8 cellular contexts compared by ENCODE assay signal in the genomic region with DNA sequence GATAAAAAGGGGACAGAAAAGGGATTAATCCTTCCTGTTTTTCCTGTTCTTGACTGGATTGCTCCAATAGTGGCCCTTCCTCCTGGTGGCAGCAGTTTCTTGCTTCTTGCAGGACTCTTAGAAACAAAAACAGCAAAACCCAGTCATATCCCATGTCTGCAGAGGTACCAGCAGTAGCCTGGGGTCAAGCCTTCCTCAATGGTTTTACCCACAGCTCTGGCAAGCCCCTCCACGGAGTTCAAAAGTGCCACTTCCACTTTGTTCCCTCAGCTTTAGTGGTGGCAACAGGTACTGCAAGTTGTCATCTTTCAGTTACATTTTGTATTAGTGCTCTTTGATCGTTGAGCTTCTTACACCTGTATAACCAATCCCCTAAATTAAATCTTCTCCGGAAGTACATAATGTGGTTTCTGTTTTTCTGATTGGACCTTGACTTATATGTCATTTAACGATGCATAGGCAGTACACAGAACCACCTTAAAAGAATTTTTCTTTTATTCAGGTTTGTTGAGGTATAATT. TPM values are rescaled to one million over a fixed set of nuclear protein-coding genes. Genes with fewer than 3 reads are reported as not detected.
DNase-seq lines count a peak whose midpoint lies in the region; ATAC-seq and TF ChIP-seq lines count a peak whose summit lies in the region.

No MANE protein-coding gene starts in this region.

- H3K4me3 ChIP-seq in fibroblast of lung (replicated peaks in 1 of 4; ENCODE audit: control extremely low read depth in 1 of 4, insufficient read depth in 1 of 4, low read depth in 3 of 4, low read length in 4 of 4), result no peak overlapping the region

- H3K27me3 ChIP-seq in fibroblast of lung (ENCODE audit: control insufficient read depth, insufficient read depth, low read length), result no peaks in the 10 kb centered on the region

- POLR2A ChIA-PET in GM10248 (lab: Yijun Ruan, JAX), result no interaction called here

- H3K9me3 ChIP-seq in fibroblast of lung (ENCODE audit: control insufficient read depth, insufficient read depth, low read depth, low read length), result no peaks in the 10 kb centered on the region

- H3K36me3 ChIP-seq in fibroblast of lung (ENCODE audit: control insufficient read depth, insufficient read depth, low read length), result no peaks in the 10 kb centered on the region

- no peaks in the 10 kb centered on the region for H4K20me1 ChIP-seq in fibroblast of lung (ENCODE audit: control insufficient read depth, extremely low read depth, insufficient read depth, low read length)

- peak; percentile 79 for ATAC-seq in HG03103 (IDR thresholded peaks at IDR 0.05; ENCODE audit: low read depth, unreplicated experiment)
- ATAC-seq in SK-N-SH treated with all-trans-retinoic acid at 6 μM for 48 hours, result peak; percentile 85
- no peak for ATAC-seq in HG03457 (IDR thresholded peaks at IDR 0.05; ENCODE audit: unreplicated experiment)
- ATAC-seq in HG02763 (IDR thresholded peaks at IDR 0.05; ENCODE audit: unreplicated experiment), result no peak

- H3K79me2 ChIP-seq in fibroblast of lung (ENCODE audit: control insufficient read depth, insufficient read depth, low read length), result no peaks in the 10 kb centered on the region

- peak overlapping the region; percentile 82 for H2AFZ ChIP-seq in fibroblast of lung (ENCODE audit: low read length)

- TF ChIP-seq CTCF in AG09319 (IDR thresholded peaks at IDR 0.05; ENCODE audit: low read depth, low read length), result peak; percentile 39
- TF ChIP-seq CTCF in GM10248 (IDR thresholded peaks at IDR 0.05; ENCODE audit: control extremely low read depth, extremely low read depth, low read depth, missing control alignments), result peak; percentile 17
- TF ChIP-seq CTCF in fibroblast of lung (conservative IDR thresholded peaks at IDR 0.05 in 1 of 2, IDR thresholded peaks at IDR 0.05 in 1 of 2; ENCODE audit: low read depth in 1 of 2, low read length in 2 of 2), result peak; percentile 47 to 60

- peak overlapping the region; percentile 37 for H3K4me2 ChIP-seq in fibroblast of lung (ENCODE audit: extremely low read depth, insufficient read depth, low read length)

- CTCF ChIA-PET in GM10248 (lab: Yijun Ruan, JAX), result interaction anchor here (0.6 to 5.0 kb wide), 34 partner anchors 8 to 739 kb away, joined by 3 to 34 read pairs (median 3); a partner anchor contains a TSS

- H3K27ac ChIP-seq in fibroblast of lung (ENCODE audit: insufficient read depth, low read length), result no peak overlapping the region

- DNase-seq in AG09319 (ENCODE audit: extremely low read depth, low read depth) (no peak), GM10248 (ENCODE audit: extremely low spot score) (peak; percentile 41), fibroblast of lung (ENCODE audit: low read depth in 2 of 2) (peak in 1 of 2 donors; percentile 4)
- DNase-seq in stimulated activated CD8-positive, alpha-beta memory T cell treated with anti-CD3 and anti-CD28 coated beads, Interleukin-12 subunit alpha, Interleukin-12 subunit beta, amount 100 ng/mL, for 1 hour (ENCODE audit: low read depth), result peak; percentile 9

- no peaks in the 10 kb centered on the region for H3K4me1 ChIP-seq in fibroblast of lung (ENCODE audit: control insufficient read depth, extremely low read depth, insufficient read depth, low read length)

- no peak overlapping the region for H3K9ac ChIP-seq in fibroblast of lung (ENCODE audit: insufficient read depth, low read length)

TF ChIP-seq in SK-N-SH treated with all-trans-retinoic acid at 6 μM for 48 hours, 23 proteins besides CTCF, POLR2A, EP300 and RAD21:
- TF ChIP-seq TCF4 (CRISPR knock-in tag; IDR thresholded peaks at IDR 0.05; ENCODE audit: borderline replicate concordance), result no peak
- TF ChIP-seq, protein P1, sequence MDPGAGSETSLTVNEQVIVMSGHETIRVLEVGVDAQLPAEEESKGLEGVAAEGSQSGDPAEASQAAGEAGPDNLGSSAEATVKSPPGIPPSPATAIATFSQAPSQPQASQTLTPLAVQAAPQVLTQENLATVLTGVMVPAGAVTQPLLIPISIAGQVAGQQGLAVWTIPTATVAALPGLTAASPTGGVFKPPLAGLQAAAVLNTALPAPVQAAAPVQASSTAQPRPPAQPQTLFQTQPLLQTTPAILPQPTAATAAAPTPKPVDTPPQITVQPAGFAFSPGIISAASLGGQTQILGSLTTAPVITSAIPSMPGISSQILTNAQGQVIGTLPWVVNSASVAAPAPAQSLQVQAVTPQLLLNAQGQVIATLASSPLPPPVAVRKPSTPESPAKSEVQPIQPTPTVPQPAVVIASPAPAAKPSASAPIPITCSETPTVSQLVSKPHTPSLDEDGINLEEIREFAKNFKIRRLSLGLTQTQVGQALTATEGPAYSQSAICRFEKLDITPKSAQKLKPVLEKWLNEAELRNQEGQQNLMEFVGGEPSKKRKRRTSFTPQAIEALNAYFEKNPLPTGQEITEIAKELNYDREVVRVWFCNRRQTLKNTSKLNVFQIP (CRISPR knock-in tag; IDR thresholded peaks at IDR 0.05; ENCODE audit: borderline replicate concordance, low read depth), result no peak
- TF ChIP-seq, protein P2, sequence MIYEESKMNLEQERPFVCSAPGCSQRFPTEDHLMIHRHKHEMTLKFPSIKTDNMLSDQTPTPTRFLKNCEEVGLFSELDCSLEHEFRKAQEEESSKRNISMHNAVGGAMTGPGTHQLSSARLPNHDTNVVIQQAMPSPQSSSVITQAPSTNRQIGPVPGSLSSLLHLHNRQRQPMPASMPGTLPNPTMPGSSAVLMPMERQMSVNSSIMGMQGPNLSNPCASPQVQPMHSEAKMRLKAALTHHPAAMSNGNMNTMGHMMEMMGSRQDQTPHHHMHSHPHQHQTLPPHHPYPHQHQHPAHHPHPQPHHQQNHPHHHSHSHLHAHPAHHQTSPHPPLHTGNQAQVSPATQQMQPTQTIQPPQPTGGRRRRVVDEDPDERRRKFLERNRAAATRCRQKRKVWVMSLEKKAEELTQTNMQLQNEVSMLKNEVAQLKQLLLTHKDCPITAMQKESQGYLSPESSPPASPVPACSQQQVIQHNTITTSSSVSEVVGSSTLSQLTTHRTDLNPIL (CRISPR knock-in tag; IDR thresholded peaks at IDR 0.05; ENCODE audit: low read depth), result no peak
- no peak for TF ChIP-seq ZNF70 (CRISPR knock-in tag; IDR thresholded peaks at IDR 0.05)
- TF ChIP-seq, protein P3, sequence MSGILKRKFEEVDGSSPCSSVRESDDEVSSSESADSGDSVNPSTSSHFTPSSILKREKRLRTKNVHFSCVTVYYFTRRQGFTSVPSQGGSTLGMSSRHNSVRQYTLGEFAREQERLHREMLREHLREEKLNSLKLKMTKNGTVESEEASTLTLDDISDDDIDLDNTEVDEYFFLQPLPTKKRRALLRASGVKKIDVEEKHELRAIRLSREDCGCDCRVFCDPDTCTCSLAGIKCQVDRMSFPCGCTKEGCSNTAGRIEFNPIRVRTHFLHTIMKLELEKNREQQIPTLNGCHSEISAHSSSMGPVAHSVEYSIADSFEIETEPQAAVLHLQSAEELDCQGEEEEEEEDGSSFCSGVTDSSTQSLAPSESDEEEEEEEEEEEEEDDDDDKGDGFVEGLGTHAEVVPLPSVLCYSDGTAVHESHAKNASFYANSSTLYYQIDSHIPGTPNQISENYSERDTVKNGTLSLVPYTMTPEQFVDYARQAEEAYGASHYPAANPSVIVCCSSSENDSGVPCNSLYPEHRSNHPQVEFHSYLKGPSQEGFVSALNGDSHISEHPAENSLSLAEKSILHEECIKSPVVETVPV (CRISPR knock-in tag; IDR thresholded peaks at IDR 0.05), result no peak
- no peak for TF ChIP-seq CSDC2 (CRISPR knock-in tag; IDR thresholded peaks at IDR 0.05)

RNA-seq across cellular contexts. Expression of a gene that starts 8.7 kb away (rescaled TPM):
- total RNA-seq in fibroblast of lung, result 22.1 and 24.9 TPM in 2 replicates
- polyA plus RNA-seq in fibroblast of lung, result 14.2 and 17.2 TPM in 2 replicates
- polyA plus RNA-seq in fibroblast of lung (2012), result 14.2 and 17.5 TPM in 2 replicates
- 1.5 and 1.9 TPM in 2 replicates for polyA minus RNA-seq in fibroblast of lung (ENCODE audit: low replicate concordance)

Comparison
In these comparisons a context has a peak if more than half of its experiments do, and no peak if none do; other contexts are left out.
1. ATAC-seq: peak in HG03103 (single experiment) and SK-N-SH treated with all-trans-retinoic acid at 6 μM for 48 hours (single experiment); none in HG03457 (single experiment) and HG02763 (single experiment).
2. Peak in every context shown above with its lines, with median percentiles within 50 percentile points of each other: CTCF ChIP-seq.